Comparison of ENCODE assay signal across 8 cellular contexts in the genomic region with DNA sequence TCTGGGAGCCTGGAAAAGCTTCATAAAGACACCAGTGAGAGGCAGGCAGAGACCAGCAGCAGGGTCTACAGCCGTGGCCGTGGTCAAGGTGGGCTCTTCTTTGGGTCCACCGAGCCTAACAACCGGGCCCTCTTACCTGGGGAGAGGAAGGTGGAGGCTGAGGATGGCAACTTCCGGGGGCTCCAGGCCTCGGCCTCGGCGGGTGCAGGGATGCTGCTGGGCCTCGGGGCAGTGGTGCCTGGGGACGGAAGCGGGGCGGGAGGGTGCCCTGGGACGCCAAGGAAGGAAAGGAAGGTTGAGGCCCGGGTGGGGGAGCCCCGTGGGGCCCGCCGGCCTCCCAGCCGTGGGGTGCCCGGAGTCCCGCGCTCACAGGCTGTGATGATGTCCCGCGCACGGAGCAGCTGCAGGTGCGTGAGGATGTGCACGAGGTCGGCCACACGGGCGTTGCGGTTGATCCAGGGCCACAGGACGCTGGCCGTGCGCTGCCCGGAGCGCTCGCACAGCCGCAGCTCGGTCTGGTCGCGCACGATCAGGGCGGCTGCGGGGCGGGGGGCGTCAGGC. TPM values are rescaled to one million over a fixed set of nuclear protein-coding genes. Genes with fewer than 3 reads are reported as not detected.
DNase-seq lines count a peak whose midpoint lies in the region; ATAC-seq and TF ChIP-seq lines count a peak whose summit lies in the region.

No MANE protein-coding gene starts in this region.

- no peaks in the 10 kb centered on the region for H3K9me3 Mint-ChIP-seq in endothelial cell (ENCODE audit: unreplicated experiment)

- H3K9me3 ChIP-seq in SJCRH30 (replicated peaks) (no peaks in the 10 kb centered on the region), neutrophil (no peaks in the 10 kb centered on the region)

- DNase-seq in AG10803 (ENCODE audit: low read depth) (no peak), SJCRH30 (peak; percentile 14 to 18), endothelial cell (ENCODE audit: low spot score) (no peak), NCI-H2081 treated with DMSO at 0.1 percent for 48 hours (lab: John Stamatoyannopoulos, UW) (no peak), MV-4-11 (lab: John Stamatoyannopoulos, UW) (no peak), NOMO-1 treated with DMSO at 0.1 percent for 48 hours (lab: John Stamatoyannopoulos, UW; ENCODE audit: unreplicated experiment) (no peak)

- H3K27me3 Mint-ChIP-seq in endothelial cell (ENCODE audit: unreplicated experiment), result peaks cover 1% of the 10 kb centered on the region

- peak overlapping the region; percentile 62 for H3K4me3 ChIP-seq in AG10803 (ENCODE audit: low read length)
- peak overlapping the region; percentile 87 for H3K4me3 ChIP-seq in SJCRH30
- peak overlapping the region; percentile 61 to 65 for H3K4me3 ChIP-seq in neutrophil (ENCODE audit: low read depth in 1 of 2, low read length in 1 of 2)

- H3K27me3 ChIP-seq in SJCRH30 (no peaks in the 10 kb centered on the region), neutrophil (no peaks in the 10 kb centered on the region)

- H3K27ac ChIP-seq in SJCRH30, result peak overlapping the region; percentile 59
- H3K27ac ChIP-seq in neutrophil, result peak overlapping the region; percentile 91

- H3K36me3 Mint-ChIP-seq in endothelial cell (ENCODE audit: low read depth, unreplicated experiment), result peaks cover 9% of the 10 kb centered on the region

- peak overlapping the region; percentile 84 for H3K4me3 Mint-ChIP-seq in endothelial cell (ENCODE audit: unreplicated experiment)

- H3K36me3 ChIP-seq in SJCRH30, result no peaks in the 10 kb centered on the region
- H3K36me3 ChIP-seq in neutrophil, result peaks cover 19% of the 10 kb centered on the region

- H3K4me1 Mint-ChIP-seq in endothelial cell (ENCODE audit: unreplicated experiment), result peaks cover 11% of the 10 kb centered on the region

- H3K4me1 ChIP-seq in SJCRH30 (peaks cover 3% of the 10 kb centered on the region; the same call in 1 of the 2 replicates), neutrophil (ENCODE audit: control insufficient read depth in 1 of 2, insufficient read depth in 1 of 2, low read depth in 1 of 2, low read length in 1 of 2) (peaks cover 25 to 26% of the 10 kb centered on the region in 2 experiments)

- ATAC-seq in GM21390 (IDR thresholded peaks at IDR 0.05; ENCODE audit: unreplicated experiment), result peak; percentile 15

- H3K27ac Mint-ChIP-seq in endothelial cell (ENCODE audit: unreplicated experiment), result no peak overlapping the region

- TF ChIP-seq CTCF in AG10803 (conservative IDR thresholded peaks at IDR 0.05; ENCODE audit: low read length) (no peak), endothelial cell (IDR thresholded peaks at IDR 0.05; ENCODE audit: unreplicated experiment) (no peak), neutrophil (IDR thresholded peaks at IDR 0.05) (no peak)

RNA-seq across cellular contexts. Expression of gene IRAK1, which starts 0.6 kb away (rescaled TPM):
- total RNA-seq in SJCRH30 (2014; rRNA removed; shearing (Covaris generic)), result 91.9 and 95.3 TPM in 2 replicates
- 89.9 TPM for total RNA-seq in endothelial cell (ENCODE audit: unreplicated experiment)

RNA-seq across cellular contexts. Expression of gene TMEM187, which starts 46.6 kb away (rescaled TPM):
- 0.97 and 1.7 TPM in 2 replicates for total RNA-seq in SJCRH30 (2014; rRNA removed; shearing (Covaris generic))
- 12.0 TPM for total RNA-seq in endothelial cell (ENCODE audit: unreplicated experiment)

RNA-seq across cellular contexts. Expression of gene HCFC1, which starts 47.5 kb away (rescaled TPM):
- total RNA-seq in SJCRH30 (2014; rRNA removed; shearing (Covaris generic)), result 55.6 and 56.9 TPM in 2 replicates
- total RNA-seq in endothelial cell (ENCODE audit: unreplicated experiment), result 74.6 TPM

Comparison
In these comparisons a context has a peak if more than half of its experiments do, and no peak if none do; other contexts are left out.
1. DNase-seq: peak in SJCRH30 (2 of 2); none in AG10803 (single experiment), endothelial cell (single experiment), NCI-H2081 treated with DMSO at 0.1 percent for 48 hours (single experiment), MV-4-11 (single experiment) and NOMO-1 treated with DMSO at 0.1 percent for 48 hours (single experiment).
2. Peak in every context shown above with its lines, with median percentiles within 50 percentile points of each other: H3K4me3 ChIP-seq.